12 cellular contexts compared by ENCODE assay signal in the genomic region with DNA sequence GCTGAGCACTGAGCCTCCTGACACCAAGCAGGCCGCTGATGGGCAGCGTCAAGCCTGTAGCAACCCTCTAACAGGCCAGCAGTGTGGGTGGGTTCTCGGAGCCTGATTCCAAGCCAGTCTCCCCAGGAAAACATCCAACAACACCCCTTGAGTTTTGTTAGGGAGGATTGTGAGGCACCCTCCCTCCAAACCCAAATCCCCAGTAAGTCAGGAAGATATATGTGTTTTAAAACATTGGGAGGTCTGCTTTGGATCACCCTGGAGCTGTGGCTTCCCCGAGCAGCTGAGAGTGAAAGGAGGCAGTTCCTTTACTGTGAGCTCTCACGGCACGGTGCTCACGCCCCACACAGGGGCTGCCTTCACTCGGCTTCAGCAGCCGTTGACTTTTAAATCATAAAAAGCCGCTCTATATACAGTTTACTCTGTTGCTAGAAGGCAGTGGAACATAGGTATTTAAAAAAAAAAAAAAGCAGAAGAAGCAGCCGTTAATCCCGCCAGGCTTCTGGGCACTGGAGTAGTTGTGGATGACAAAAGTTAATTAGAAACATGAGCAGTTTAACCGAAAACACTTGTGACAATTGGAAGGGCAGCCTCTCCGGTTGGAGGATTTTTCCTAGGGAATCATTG.
A peak's percentile ranks its signal among the peaks of the same experiment; 100 is the strongest.
DNase-seq lines count a peak whose midpoint lies in the region; FAIRE-seq and TF ChIP-seq lines count a peak whose summit lies in the region.
"Had no signal": no experiment of that assay in that cellular context is flagged by ENCODE, and none has a peak within 500 bp of the region (broad histone marks: within the 10 kb centered on the region; RNA-seq: fewer than 3 reads in every experiment).

No MANE protein-coding gene starts in this region.

- no peaks in the 10 kb centered on the region for H3K23me2 ChIP-seq in H1 (ENCODE audit: low read depth, low read length)

- no peaks in the 10 kb centered on the region for H3K36me3 ChIP-seq in A673 (ENCODE audit: insufficient read depth, low read length, poor library complexity, severe bottlenecking)
- peaks cover 7 to 18% (median 10%) of the 10 kb centered on the region in 4 experiments; a peak in 6 of 8 replicates for H3K36me3 ChIP-seq in H1 (ENCODE audit: control insufficient read depth in 2 of 4, insufficient read depth in 4 of 4, low read length in 3 of 4)
- H3K36me3 ChIP-seq in neuronal stem cell (replicated peaks in 1 of 2; ENCODE audit: control insufficient read depth in 2 of 2, insufficient read depth in 2 of 2, low read length in 2 of 2): peaks cover 0 to 26% of the 10 kb centered on the region in 2 donors
- H3K36me3 ChIP-seq: BLaER1 treated with 17β-estradiol and CSF1 and Interleukin-3, amounts not matched to agents 10 nM and 100 nM had no signal

- no peak overlapping the region for H3K27ac ChIP-seq in A673 (ENCODE audit: low read depth, low read length, poor library complexity, severe bottlenecking)
- no peak overlapping the region for H3K27ac ChIP-seq in H1 (ENCODE audit: low read depth, low read length)
- H3K27ac ChIP-seq in neuronal stem cell (replicated peaks; ENCODE audit: low read length): peak overlapping the region; percentile 34
- H3K27ac ChIP-seq: BLaER1 treated with 17β-estradiol and CSF1 and Interleukin-3, amounts not matched to agents 10 nM and 100 nM had no signal

- H2BK20ac ChIP-seq in H1 (ENCODE audit: low read length): no peak overlapping the region

- H2BK120ac ChIP-seq in H1 (replicated peaks; ENCODE audit: low read depth, low read length) (no peak overlapping the region), neuronal stem cell (ENCODE audit: low read depth, low read length) (peak overlapping the region; percentile 43)

- H3K23ac ChIP-seq in H1 (ENCODE audit: insufficient read length): no peak overlapping the region
- H3K23ac ChIP-seq in neuronal stem cell (ENCODE audit: low read depth, low read length, poor library complexity): no peak overlapping the region

- H3K9ac ChIP-seq in H1 (replicated peaks in 1 of 4; ENCODE audit: extremely low read depth in 1 of 4, low read depth in 3 of 4, low read length in 3 of 4) (no peak overlapping the region), neuronal stem cell (ENCODE audit: low read depth, low read length, poor library complexity) (no peak overlapping the region)
- H3K9ac ChIP-seq: BLaER1 treated with 17β-estradiol and CSF1 and Interleukin-3, amounts not matched to agents 10 nM and 100 nM had no signal

- H4K8ac ChIP-seq in H1 (ENCODE audit: extremely low read depth, insufficient read depth, low read length): peak overlapping the region; percentile 65; the same call in 1 of the 2 replicates
- H4K8ac ChIP-seq in neuronal stem cell (ENCODE audit: low read depth, low read length): no peak overlapping the region

- H2BK12ac ChIP-seq in H1 (ENCODE audit: low read depth, low read length) (no peak overlapping the region), neuronal stem cell (ENCODE audit: low read length) (no peak overlapping the region)

- H3K27me3 ChIP-seq in A673 (replicated peaks; ENCODE audit: insufficient read depth, low read depth, low read length, poor library complexity) (no peaks in the 10 kb centered on the region), H1 (replicated peaks in 1 of 4; ENCODE audit: control insufficient read depth in 3 of 4, extremely low read depth in 1 of 4, insufficient read depth in 3 of 4, low read length in 3 of 4) (no peaks in the 10 kb centered on the region), neuronal stem cell (ENCODE audit: control insufficient read depth in 3 of 3, insufficient read depth in 3 of 3, low read depth in 1 of 3, low read length in 3 of 3) (no peaks in the 10 kb centered on the region)
- H3K27me3 ChIP-seq: BLaER1 treated with 17β-estradiol and CSF1 and Interleukin-3, amounts not matched to agents 10 nM and 100 nM had no signal

- H3K9me3 ChIP-seq in A673 (ENCODE audit: low read depth, low read length, poor library complexity, severe bottlenecking): no peaks in the 10 kb centered on the region
- no peaks in the 10 kb centered on the region for H3K9me3 ChIP-seq in H1 (ENCODE audit: insufficient read depth in 2 of 2, low read depth in 1 of 2, low read length in 1 of 2)
- no peaks in the 10 kb centered on the region for H3K9me3 ChIP-seq in neuronal stem cell (replicated peaks in 1 of 2; ENCODE audit: control insufficient read depth in 2 of 2, insufficient read depth in 1 of 2, low read depth in 1 of 2, low read length in 2 of 2)
- H3K9me3 ChIP-seq: BLaER1 treated with 17β-estradiol and CSF1 and Interleukin-3, amounts not matched to agents 10 nM and 100 nM had no signal

- no peak for TF ChIP-seq POLR2A in H1 (IDR thresholded peaks at IDR 0.05; ENCODE audit: control extremely low read depth in 1 of 2, low read depth in 2 of 2, low read length in 2 of 2)

- FAIRE-seq in H1 (lab: Jason Lieb, UNC): no peak

- TF ChIP-seq CTCF in A673 (conservative IDR thresholded peaks at IDR 0.05; ENCODE audit: low read depth, low read length) (no peak), H1 (IDR thresholded peaks at IDR 0.05; ENCODE audit: control extremely low read depth in 1 of 3, insufficient read depth in 1 of 3, low read depth in 1 of 3, low read length in 3 of 3) (no peak)

- intact Hi-C loops in A673 (cut with micrococcal nuclease; ENCODE audit: unreplicated experiment): no loop called here

- no peak overlapping the region for H3K56ac ChIP-seq in H1 (replicated peaks; ENCODE audit: insufficient read length, low read depth, low read length)

- peak overlapping the region; percentile 19 for H3K4me3 ChIP-seq in A673 (ENCODE audit: low read depth, low read length, poor library complexity, severe bottlenecking)
- H3K4me3 ChIP-seq in H1 (ENCODE audit: extremely low read depth in 1 of 4, insufficient read depth in 2 of 4, low read depth in 3 of 4, low read length in 4 of 4): no peak overlapping the region
- H3K4me3 ChIP-seq in neuronal stem cell (ENCODE audit: low read length in 2 of 2): no peak overlapping the region
- H3K4me3 ChIP-seq: BLaER1 treated with 17β-estradiol and CSF1 and Interleukin-3, amounts not matched to agents 10 nM and 100 nM had no signal

- no peak overlapping the region for H3K18ac ChIP-seq in H1 (ENCODE audit: extremely low read depth, low read length)
- H3K18ac ChIP-seq in neuronal stem cell (ENCODE audit: low read length): peak overlapping the region; percentile 89

- H3K4me1 ChIP-seq in A673 (ENCODE audit: insufficient read depth, low read length, poor library complexity, severe bottlenecking): no peaks in the 10 kb centered on the region
- peaks cover 2 to 9% (median 6%) of the 10 kb centered on the region in 4 experiments; a peak in 4 of 7 replicates for H3K4me1 ChIP-seq in H1 (replicated peaks in 1 of 4; ENCODE audit: control insufficient read depth in 3 of 4, insufficient read depth in 4 of 4, low read length in 3 of 4)
- peaks cover 3 to 22% of the 10 kb centered on the region in 2 donors for H3K4me1 ChIP-seq in neuronal stem cell (ENCODE audit: control insufficient read depth in 2 of 2, insufficient read depth in 1 of 2, low read depth in 1 of 2, low read length in 2 of 2)
- H3K4me1 ChIP-seq: BLaER1 treated with 17β-estradiol and CSF1 and Interleukin-3, amounts not matched to agents 10 nM and 100 nM had no signal

- WGBS in H1 (ENCODE audit: extremely low coverage in 1 of 2, insufficient coverage in 1 of 2, insufficient read length in 1 of 2, insufficient replicate concordance in 2 of 2, low coverage in 1 of 2, low lambda C conversion rate in 2 of 2, missing lambda C conversion rate in 1 of 2), 2 experiments: 88% methylated on average over 12 of the region's 14 CpGs; no CpG with 5 or more reads in 1 of the 2 experiments
- WGBS in neuronal stem cell (ENCODE audit: extremely low coverage in 2 of 2, insufficient read length in 2 of 2, insufficient replicate concordance in 1 of 2), 2 donors: no CpG with 5 or more reads among the region's 14 CpGs

- CTCF ChIA-PET in A673 (lab: Charles Lee): no interaction called here
- CTCF ChIA-PET in H1 (lab: Charles Lee; ENCODE audit: partially characterized antibody): interaction anchor here (1.0 to 5.3 kb wide), 9 partner anchors 9 to 178 kb away, joined by 3 to 24 read pairs (median 4); no protein-coding TSS in a partner anchor

- H3K4me2 ChIP-seq in H1 (ENCODE audit: insufficient read depth in 1 of 2, low read depth in 2 of 2, low read length in 2 of 2): no peak overlapping the region
- H3K4me2 ChIP-seq in neuronal stem cell (ENCODE audit: insufficient read depth, low read length, poor library complexity, severe bottlenecking): no peak overlapping the region
- H3K4me2 ChIP-seq: BLaER1 treated with 17β-estradiol and CSF1 and Interleukin-3, amounts not matched to agents 10 nM and 100 nM had no signal

- H2AFZ ChIP-seq in H1 (ENCODE audit: low read length) (no peak overlapping the region), neuronal stem cell (ENCODE audit: low read length) (no peak overlapping the region)

- H4K91ac ChIP-seq in H1 (replicated peaks; ENCODE audit: insufficient read length, low read length): no peak overlapping the region
- H4K91ac ChIP-seq in neuronal stem cell (ENCODE audit: low read depth, low read length, poor library complexity): no peak overlapping the region

- H3K79me1 ChIP-seq in H1 (ENCODE audit: low read depth, low read length) (no peaks in the 10 kb centered on the region; the same call in 1 of the 2 replicates), neuronal stem cell (ENCODE audit: low read depth, low read length) (no peaks in the 10 kb centered on the region)

- peak; percentile 6 for DNase-seq in A673 (ENCODE audit: low spot score)
- DNase-seq in M059J (ENCODE audit: low read depth): peak; percentile 35
- DNase-seq in H1 (ENCODE audit: low read depth in 1 of 2, low spot score in 2 of 2): no peak
- no peak for DNase-seq in neuronal stem cell (ENCODE audit: low spot score)
- DNase-seq in activated CD4-positive, alpha-beta T cell treated with anti-CD3 and anti-CD28 coated beads for 4 hours: no peak
- DNase-seq in DMS53 (lab: John Stamatoyannopoulos, UW): no peak
- DNase-seq in ecto neural progenitor cell (ENCODE audit: low spot score): no peak
- no peak for DNase-seq in SW 1271 (lab: John Stamatoyannopoulos, UW)
- DNase-seq: activated CD4-positive, alpha-beta T cell treated with anti-CD3 and anti-CD28 coated beads, Interleukin-2, amount 50 U/mL, for 1 hour; activated naive CD4-positive, alpha-beta T cell; SIG-M5 had no signal

- BruUV-seq in A673 (replicated peaks; lab: Mats Ljungman, UMichigan): no TSS peak

- TF ChIP-seq RAD21 in H1 (IDR thresholded peaks at IDR 0.05 in 1 of 2, conservative IDR thresholded peaks at IDR 0.05 in 1 of 2; ENCODE audit: low read depth in 2 of 2, low read length in 2 of 2): no peak

- no peak overlapping the region for H2BK15ac ChIP-seq in H1 (ENCODE audit: low read length)
- H2BK15ac ChIP-seq in neuronal stem cell (ENCODE audit: low read length): peak overlapping the region; percentile 87

- POLR2A ChIA-PET in A673 (lab: Charles Lee; ENCODE audit: low non-redundant PET): no interaction called here
- POLR2A ChIA-PET in H1 (lab: Charles Lee; ENCODE audit: partially characterized antibody): no interaction called here

- peaks cover 0 to 8% of the 10 kb centered on the region in 2 experiments for H4K20me1 ChIP-seq in H1 (replicated peaks in 1 of 2; ENCODE audit: control insufficient read depth in 1 of 2, insufficient read depth in 2 of 2, low read length in 2 of 2)
- H4K20me1 ChIP-seq: BLaER1 treated with 17β-estradiol and CSF1 and Interleukin-3, amounts not matched to agents 10 nM and 100 nM had no signal

- no peaks in the 10 kb centered on the region for H3K79me2 ChIP-seq in H1 (ENCODE audit: control insufficient read depth in 1 of 2, insufficient read depth in 2 of 2, low read length in 2 of 2)

- TF ChIP-seq EP300 in H1 (IDR thresholded peaks at IDR 0.05; ENCODE audit: borderline replicate concordance in 1 of 2, low read depth in 2 of 2, low read length in 2 of 2): no peak

- no peak overlapping the region for H3K14ac ChIP-seq in H1 (ENCODE audit: insufficient read length)
- peak overlapping the region; percentile 11 for H3K14ac ChIP-seq in neuronal stem cell (ENCODE audit: low read length)

- H2AK5ac ChIP-seq in H1 (ENCODE audit: low read depth, low read length) (no peak overlapping the region), neuronal stem cell (ENCODE audit: low read depth, low read length) (no peak overlapping the region)

- H3K4ac ChIP-seq in H1 (replicated peaks; ENCODE audit: insufficient read length, low read depth, low read length) (no peak overlapping the region), neuronal stem cell (ENCODE audit: low read length) (no peak overlapping the region)

- no peak overlapping the region for H4K5ac ChIP-seq in H1 (ENCODE audit: insufficient read length, low read depth, low read length)

- H2BK5ac ChIP-seq in H1 (ENCODE audit: low read depth, low read length) (no peak overlapping the region), neuronal stem cell (ENCODE audit: low read length) (no peak overlapping the region)

Comparison
In these comparisons a context has a peak if more than half of its experiments do, and no peak if none do; other contexts are left out.
1. DNase-seq: peak in A673 (single experiment) and M059J (single experiment); none in H1 (0 of 2), neuronal stem cell (single experiment), activated CD4-positive, alpha-beta T cell treated with anti-CD3 and anti-CD28 coated beads for 4 hours (0 of 2), DMS53 (single experiment), ecto neural progenitor cell (single experiment) and SW 1271 (0 of 2).